Comparison of ENCODE assay signal across 12 cellular contexts in genomic region chr22:38831166-38831945, GRCh38. TPM values are rescaled to one million over a fixed set of nuclear protein-coding genes. Genes with fewer than 3 reads are reported as not detected.
A peak's percentile ranks its signal among the peaks of the same experiment; 100 is the strongest.
DNase-seq lines count a peak whose midpoint lies in the region; ATAC-seq, FAIRE-seq and TF ChIP-seq lines count a peak whose summit lies in the region.
"Had no signal": no experiment of that assay in that cellular context is flagged by ENCODE, and none has a peak within 500 bp of the region (broad histone marks: within the 10 kb centered on the region; RNA-seq: fewer than 3 reads in every experiment).

No MANE protein-coding gene starts in this region.

- H3K9me3 ChIP-seq in left lung = no peaks in the 10 kb centered on the region
- H3K9me3 ChIP-seq: adrenal gland had no signal

- in situ Hi-C loops in astrocyte of the spinal cord (cut with HindIII; ENCODE audit: low sequenced_read_pairs) = no loop called here

- peak; percentile 39 for ATAC-seq in left lung
- ATAC-seq in HG03442 (IDR thresholded peaks at IDR 0.05; ENCODE audit: unreplicated experiment) = no peak

- H3K4me1 ChIP-seq in left lung = peaks cover 0 to 5% of the 10 kb centered on the region in 2 donors
- H3K4me1 ChIP-seq: adrenal gland had no signal

- DNase-seq in COLO829 (ENCODE audit: low spot score) = peak; percentile 74
- peak; percentile 20 for DNase-seq in LHCN-M2 (ENCODE audit: low read depth)
- DNase-seq in astrocyte of the spinal cord (ENCODE audit: low read depth, low spot score) = peak; percentile 37
- DNase-seq in left lung = peak in 1 of 2 donors; percentile 45
- no peak for DNase-seq in H54 (ENCODE audit: insufficient read length, low spot score)
- no peak for DNase-seq in activated CD4-positive, alpha-beta T cell treated with anti-CD3 and anti-CD28 coated beads, Interleukin-2, amount 50 U/mL, for 1 hour
- no peak for DNase-seq in NAMALWA (ENCODE audit: low spot score)
- DNase-seq: immature natural killer cell, NCI-H510A treated with DMSO at 0.1 percent for 48 hours had no signal

- peaks cover 0 to 13% of the 10 kb centered on the region in 2 donors for H3K27me3 ChIP-seq in left lung
- H3K27me3 ChIP-seq: adrenal gland had no signal

- TF ChIP-seq POLR2A in H54 (IDR thresholded peaks at IDR 0.05; ENCODE audit: low read depth, low read length) = no peak

- intact Hi-C loops in left lung (cut with DNase I) = no loop called here

- no peak overlapping the region for H3K27ac ChIP-seq in left lung
- H3K27ac ChIP-seq: adrenal gland had no signal

- TF ChIP-seq CTCF in astrocyte of the spinal cord (IDR thresholded peaks at IDR 0.05; ENCODE audit: low read depth, low read length) = no peak
- no peak for TF ChIP-seq CTCF in left lung (IDR thresholded peaks at IDR 0.05)

- H3K4me3 ChIP-seq in astrocyte of the spinal cord (ENCODE audit: low read depth, low read length) = no peak overlapping the region
- no peak overlapping the region for H3K4me3 ChIP-seq in left lung
- H3K4me3 ChIP-seq: adrenal gland had no signal

- FAIRE-seq in H54 (lab: Jason Lieb, UNC) = no peak
- FAIRE-seq: endometrium had no signal

- no peaks in the 10 kb centered on the region for H3K36me3 ChIP-seq in left lung
- H3K36me3 ChIP-seq: adrenal gland had no signal

RNA-seq across cellular contexts. Expression of gene NPTXR, which starts 12.5 kb away (rescaled TPM):
- total RNA-seq in LHCN-M2 (2014; rRNA removed) (0.06 and 0.23 TPM in 2 replicates), left lung (1 to 10 TPM; 4.5 to 5.3 TPM)
- 0.38 TPM for polyA plus RNA-seq in LHCN-M2 (2012)

RNA-seq across cellular contexts. Expression of gene DNAL4, which starts 37.4 kb away (rescaled TPM):
- total RNA-seq in LHCN-M2 (2014; rRNA removed) (19.0 and 22.6 TPM in 2 replicates), left lung (10 to 100 TPM; 16.3 to 21.5 TPM)
- polyA plus RNA-seq in LHCN-M2 (2012) = 17.5 TPM

RNA-seq across cellular contexts. Expression of gene CBX6, which starts 40.7 kb away (rescaled TPM):
- 29.0 TPM in 2 replicates for total RNA-seq in LHCN-M2 (2014; rRNA removed)
- polyA plus RNA-seq in LHCN-M2 (2012) = 19.7 TPM
- 10 to 100 TPM; 63.0 to 80.0 TPM for total RNA-seq in left lung

Comparison
In these comparisons a context has a peak if more than half of its experiments do, and no peak if none do; other contexts are left out.
1. DNase-seq: peak in COLO829 (single experiment), LHCN-M2 (single experiment) and astrocyte of the spinal cord (single experiment); none in H54 (single experiment), activated CD4-positive, alpha-beta T cell treated with anti-CD3 and anti-CD28 coated beads, Interleukin-2, amount 50 U/mL, for 1 hour (single experiment) and NAMALWA (single experiment).